Comparison of ENCODE assay signal across 1 cellular context in the genomic region with DNA sequence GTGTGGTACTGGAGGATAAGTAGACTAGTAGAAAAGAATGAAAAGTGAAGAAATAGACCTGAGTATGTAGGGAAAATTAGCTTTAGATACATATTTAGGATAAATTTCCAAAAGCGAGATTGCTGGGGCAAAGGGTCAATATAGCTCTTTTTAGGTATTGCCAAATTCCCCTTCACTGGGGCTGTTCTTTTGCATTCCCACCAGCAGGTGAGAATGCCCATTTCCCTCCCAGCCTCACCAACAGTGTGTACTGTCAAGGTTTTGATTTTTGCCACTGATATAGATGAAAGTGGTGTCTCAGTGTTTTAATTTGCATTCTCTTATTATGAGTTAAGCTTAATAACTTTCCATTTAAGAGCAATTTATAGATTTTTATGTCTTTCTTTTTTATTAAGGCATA.
TF ChIP-seq lines count a peak whose summit lies in the region.

No MANE protein-coding gene starts in this region.

TF ChIP-seq in HCT116, 20 proteins besides CTCF, POLR2A, EP300 and RAD21 (continued from another document):
- TF ChIP-seq, protein P1, sequence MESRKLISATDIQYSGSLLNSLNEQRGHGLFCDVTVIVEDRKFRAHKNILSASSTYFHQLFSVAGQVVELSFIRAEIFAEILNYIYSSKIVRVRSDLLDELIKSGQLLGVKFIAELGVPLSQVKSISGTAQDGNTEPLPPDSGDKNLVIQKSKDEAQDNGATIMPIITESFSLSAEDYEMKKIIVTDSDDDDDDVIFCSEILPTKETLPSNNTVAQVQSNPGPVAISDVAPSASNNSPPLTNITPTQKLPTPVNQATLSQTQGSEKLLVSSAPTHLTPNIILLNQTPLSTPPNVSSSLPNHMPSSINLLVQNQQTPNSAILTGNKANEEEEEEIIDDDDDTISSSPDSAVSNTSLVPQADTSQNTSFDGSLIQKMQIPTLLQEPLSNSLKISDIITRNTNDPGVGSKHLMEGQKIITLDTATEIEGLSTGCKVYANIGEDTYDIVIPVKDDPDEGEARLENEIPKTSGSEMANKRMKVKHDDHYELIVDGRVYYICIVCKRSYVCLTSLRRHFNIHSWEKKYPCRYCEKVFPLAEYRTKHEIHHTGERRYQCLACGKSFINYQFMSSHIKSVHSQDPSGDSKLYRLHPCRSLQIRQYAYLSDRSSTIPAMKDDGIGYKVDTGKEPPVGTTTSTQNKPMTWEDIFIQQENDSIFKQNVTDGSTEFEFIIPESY (IDR thresholded peaks at IDR 0.05; ENCODE audit: extremely low read depth, insufficient replicate concordance, low read length) = no peak
- no peak for TF ChIP-seq EGR1 (IDR thresholded peaks at IDR 0.05; ENCODE audit: low read depth)
- TF ChIP-seq SIN3A (IDR thresholded peaks at IDR 0.05; ENCODE audit: low read depth) = no peak
- TF ChIP-seq ZFX (IDR thresholded peaks at IDR 0.05) = no peak
- TF ChIP-seq SP1 (IDR thresholded peaks at IDR 0.05; ENCODE audit: low read depth) = no peak
- TF ChIP-seq, protein P2, sequence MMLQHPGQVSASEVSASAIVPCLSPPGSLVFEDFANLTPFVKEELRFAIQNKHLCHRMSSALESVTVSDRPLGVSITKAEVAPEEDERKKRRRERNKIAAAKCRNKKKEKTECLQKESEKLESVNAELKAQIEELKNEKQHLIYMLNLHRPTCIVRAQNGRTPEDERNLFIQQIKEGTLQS (IDR thresholded peaks at IDR 0.05) = no peak
- TF ChIP-seq EZH2phosphoT487 (IDR thresholded peaks at IDR 0.05; ENCODE audit: borderline replicate concordance) = no peak
- TF ChIP-seq EZH2 (IDR thresholded peaks at IDR 0.05) = no peak
